9 cellular contexts compared by ENCODE assay signal in the genomic region with DNA sequence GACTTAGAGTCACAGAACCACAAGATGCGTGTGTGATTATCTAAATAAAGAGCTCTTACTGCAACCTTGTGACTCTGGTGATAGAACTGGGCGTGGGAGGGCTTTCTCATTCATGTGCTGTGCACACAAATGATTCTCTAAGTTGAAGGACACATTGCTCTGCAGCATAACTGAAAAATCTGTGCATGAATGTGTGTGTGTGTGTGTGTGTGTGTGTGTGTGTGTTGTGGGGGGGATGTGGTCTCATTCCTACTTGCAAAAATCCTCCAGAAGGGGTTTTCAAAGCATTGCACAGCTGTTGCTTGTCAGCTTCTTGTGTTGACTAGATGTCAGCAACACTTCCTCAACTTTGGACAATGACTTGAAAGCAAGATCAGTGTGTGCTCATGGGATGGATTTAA. TPM values are rescaled to one million over a fixed set of nuclear protein-coding genes. Genes with fewer than 3 reads are reported as not detected.
DNase-seq lines count a peak whose midpoint lies in the region; ATAC-seq and TF ChIP-seq lines count a peak whose summit lies in the region.
"Had no signal": no experiment of that assay in that cellular context is flagged by ENCODE, and none has a peak within 500 bp of the region (broad histone marks: within the 10 kb centered on the region; RNA-seq: fewer than 3 reads in every experiment).

No MANE protein-coding gene starts in this region.

- peaks cover 5 to 73% (median 45%) of the 10 kb centered on the region in 3 donors for H3K4me1 ChIP-seq in esophagus squamous epithelium

- no peak overlapping the region for H3K27ac Mint-ChIP-seq in activated CD8-positive, alpha-beta T cell treated with anti-CD3 and anti-CD28 coated beads for 36 hours
- no peak overlapping the region for H3K27ac Mint-ChIP-seq in activated CD8-positive, alpha-beta T cell treated with anti-CD3 and anti-CD28 coated beads, Interleukin-2, amount 10 ng/mL, durations not matched to agents 7 days and 5 days
- peak overlapping the region; percentile 53 for H3K27ac Mint-ChIP-seq in stimulated activated naive B cell treated with anti-CD40 and anti-IgM and Interleukin-4, amounts not matched to agents 10 μg/mL and 1 μg/mL and 100 μg/mL, for 72 hours

- H3K4me3 Mint-ChIP-seq in activated CD8-positive, alpha-beta T cell treated with anti-CD3 and anti-CD28 coated beads for 36 hours, result no peak overlapping the region
- H3K4me3 Mint-ChIP-seq in activated CD8-positive, alpha-beta T cell treated with anti-CD3 and anti-CD28 coated beads, Interleukin-2, amount 10 ng/mL, durations not matched to agents 7 days and 5 days, result no peak overlapping the region
- H3K4me3 Mint-ChIP-seq in stimulated activated naive B cell treated with anti-CD40 and anti-IgM and Interleukin-4, amounts not matched to agents 10 μg/mL and 1 μg/mL and 100 μg/mL, for 72 hours, result peak overlapping the region; percentile 17 to 23

- H3K27me3 Mint-ChIP-seq in activated CD8-positive, alpha-beta T cell treated with anti-CD3 and anti-CD28 coated beads for 36 hours, result no peaks in the 10 kb centered on the region
- no peaks in the 10 kb centered on the region for H3K27me3 Mint-ChIP-seq in activated CD8-positive, alpha-beta T cell treated with anti-CD3 and anti-CD28 coated beads, Interleukin-2, amount 10 ng/mL, durations not matched to agents 7 days and 5 days (ENCODE audit: low read depth)
- H3K27me3 Mint-ChIP-seq in stimulated activated naive B cell treated with anti-CD40 and anti-IgM and Interleukin-4, amounts not matched to agents 10 μg/mL and 1 μg/mL and 100 μg/mL, for 72 hours, result no peaks in the 10 kb centered on the region

- TF ChIP-seq CTCF in activated CD8-positive, alpha-beta T cell treated with anti-CD3 and anti-CD28 coated beads for 36 hours (IDR thresholded peaks at IDR 0.05), result no peak
- no peak for TF ChIP-seq CTCF in esophagus squamous epithelium (IDR thresholded peaks at IDR 0.05)

- 55 to 76% methylated on average over 2 of the region's 2 CpGs for WGBS in esophagus squamous epithelium, 2 donors

- peak; percentile 29 for ATAC-seq in activated CD8-positive, alpha-beta T cell treated with anti-CD3 and anti-CD28 coated beads for 36 hours
- ATAC-seq in activated CD8-positive, alpha-beta T cell treated with anti-CD3 and anti-CD28 coated beads, Interleukin-2, amount 10 ng/mL, durations not matched to agents 7 days and 5 days, result no peak
- ATAC-seq in stimulated activated naive B cell treated with anti-CD40 and anti-IgM and Interleukin-4, amounts not matched to agents 10 μg/mL and 1 μg/mL and 100 μg/mL, for 72 hours (replicated peaks), result peak in 1 of 2 donors; percentile 11

- H3K27ac ChIP-seq in esophagus squamous epithelium, result peak overlapping the region in 3 of 4 donors; percentile 5 to 28 (median 11)

- H3K36me3 Mint-ChIP-seq in activated CD8-positive, alpha-beta T cell treated with anti-CD3 and anti-CD28 coated beads for 36 hours (ENCODE audit: low read depth), result peaks cover 5% of the 10 kb centered on the region
- H3K36me3 Mint-ChIP-seq in activated CD8-positive, alpha-beta T cell treated with anti-CD3 and anti-CD28 coated beads, Interleukin-2, amount 10 ng/mL, durations not matched to agents 7 days and 5 days (ENCODE audit: low read depth), result no peaks in the 10 kb centered on the region
- H3K36me3 Mint-ChIP-seq in stimulated activated naive B cell treated with anti-CD40 and anti-IgM and Interleukin-4, amounts not matched to agents 10 μg/mL and 1 μg/mL and 100 μg/mL, for 72 hours, result peaks cover 3 to 20% of the 10 kb centered on the region in 2 donors

- POLR2A ChIA-PET in activated CD8-positive, alpha-beta T cell treated with anti-CD3 and anti-CD28 coated beads for 36 hours (lab: Charles Lee), result interaction anchor here (0.6 to 1.2 kb wide), 2 partner anchors 14 to 103 kb away, joined by 3 read pairs; no protein-coding TSS in a partner anchor
- POLR2A ChIA-PET in activated CD8-positive, alpha-beta T cell treated with anti-CD3 and anti-CD28 coated beads, Interleukin-2, amount 10 ng/mL, durations not matched to agents 7 days and 5 days (lab: Charles Lee), result interaction anchor here (0.7 to 1.1 kb wide), 2 partner anchors 62 to 221 kb away, joined by 3 read pairs; no protein-coding TSS in a partner anchor

- H3K4me3 ChIP-seq in Jurkat, Clone E6-1 (ENCODE audit: low read length), result no peak overlapping the region
- no peak overlapping the region for H3K4me3 ChIP-seq in esophagus squamous epithelium

- H3K4me1 Mint-ChIP-seq in activated CD8-positive, alpha-beta T cell treated with anti-CD3 and anti-CD28 coated beads for 36 hours (ENCODE audit: low read depth), result peaks cover 63% of the 10 kb centered on the region
- peaks cover 31% of the 10 kb centered on the region for H3K4me1 Mint-ChIP-seq in activated CD8-positive, alpha-beta T cell treated with anti-CD3 and anti-CD28 coated beads, Interleukin-2, amount 10 ng/mL, durations not matched to agents 7 days and 5 days (ENCODE audit: low read depth)
- peaks cover 71 to 83% of the 10 kb centered on the region in 2 donors for H3K4me1 Mint-ChIP-seq in stimulated activated naive B cell treated with anti-CD40 and anti-IgM and Interleukin-4, amounts not matched to agents 10 μg/mL and 1 μg/mL and 100 μg/mL, for 72 hours

- H3K9me3 Mint-ChIP-seq in activated CD8-positive, alpha-beta T cell treated with anti-CD3 and anti-CD28 coated beads for 36 hours, result no peaks in the 10 kb centered on the region
- H3K9me3 Mint-ChIP-seq in activated CD8-positive, alpha-beta T cell treated with anti-CD3 and anti-CD28 coated beads, Interleukin-2, amount 10 ng/mL, durations not matched to agents 7 days and 5 days (ENCODE audit: insufficient read depth), result no peaks in the 10 kb centered on the region
- H3K9me3 Mint-ChIP-seq in stimulated activated naive B cell treated with anti-CD40 and anti-IgM and Interleukin-4, amounts not matched to agents 10 μg/mL and 1 μg/mL and 100 μg/mL, for 72 hours, result no peaks in the 10 kb centered on the region

- peak; percentile 48 for DNase-seq in activated CD8-positive, alpha-beta T cell treated with anti-CD3 and anti-CD28 coated beads for 36 hours
- no peak for DNase-seq in activated CD8-positive, alpha-beta T cell treated with anti-CD3 and anti-CD28 coated beads, Interleukin-2, amount 10 ng/mL, durations not matched to agents 7 days and 5 days
- peak; percentile 52 for DNase-seq in Jurkat, Clone E6-1 (ENCODE audit: low read depth, low spot score)
- no peak for DNase-seq in esophagus squamous epithelium (lab: John Stamatoyannopoulos, UW)
- no peak for DNase-seq in stimulated activated naive B cell treated with anti-CD40 and anti-IgM and Interleukin-4, amounts not matched to agents 10 μg/mL and 1 μg/mL and 100 μg/mL, for 72 hours
- no peak for DNase-seq in activated T-cell treated with anti-CD3 and anti-CD28 coated beads, Interleukin-2, amount 50 U/mL, for 1 hour
- DNase-seq in SW 1271 (lab: John Stamatoyannopoulos, UW), result no peak
- DNase-seq in 8988T, result no peak
- DNase-seq: NCI-H1694 had no signal

- H3K9me3 ChIP-seq in esophagus squamous epithelium, result no peaks in the 10 kb centered on the region

- intact Hi-C loops in activated CD8-positive, alpha-beta T cell treated with anti-CD3 and anti-CD28 coated beads for 36 hours (cut with micrococcal nuclease), result no loop called here
- intact Hi-C loops in esophagus squamous epithelium (cut with DNase I), result no loop called here

- no peak for TF ChIP-seq POLR2A in esophagus squamous epithelium (IDR thresholded peaks at IDR 0.05)

- no peaks in the 10 kb centered on the region for H3K36me3 ChIP-seq in esophagus squamous epithelium

- H3K27me3 ChIP-seq in esophagus squamous epithelium, result no peaks in the 10 kb centered on the region

- CTCF ChIA-PET in activated CD8-positive, alpha-beta T cell treated with anti-CD3 and anti-CD28 coated beads for 36 hours (lab: Charles Lee), result interaction anchor here (1.8 kb wide), 1 partner anchor 24 kb away, joined by 9 read pairs; no protein-coding TSS in a partner anchor
- CTCF ChIA-PET in activated CD8-positive, alpha-beta T cell treated with anti-CD3 and anti-CD28 coated beads, Interleukin-2, amount 10 ng/mL, durations not matched to agents 7 days and 5 days (lab: Charles Lee), result interaction anchor here (1.1 kb wide), 1 partner anchor 23 kb away, joined by 3 read pairs; no protein-coding TSS in a partner anchor

RNA-seq across cellular contexts. Expression of gene LRCH1, which starts 22.4 kb away (rescaled TPM):
- 10 to 100 TPM; 15.5 to 17.1 TPM for total RNA-seq in activated CD8-positive, alpha-beta T cell treated with anti-CD3 and anti-CD28 coated beads for 36 hours
- total RNA-seq in activated CD8-positive, alpha-beta T cell treated with anti-CD3 and anti-CD28 coated beads, Interleukin-2, amount 10 ng/mL, durations not matched to agents 7 days and 5 days, result 10 to 100 TPM; 15.3 to 18.0 TPM
- 11.3 TPM for polyA plus RNA-seq in Jurkat, Clone E6-1 (2012; ENCODE audit: insufficient read depth, insufficient read length)
- total RNA-seq in esophagus squamous epithelium, result 10 to 100 TPM in 1 of 4 donors, 1 to 10 TPM in 3; 5.0 to 20.4 (median 7.4) TPM

Comparison
In these comparisons a context has a peak if more than half of its experiments do, and no peak if none do; other contexts are left out.
1. DNase-seq: peak in activated CD8-positive, alpha-beta T cell treated with anti-CD3 and anti-CD28 coated beads for 36 hours (single experiment) and Jurkat, Clone E6-1 (single experiment); none in activated CD8-positive, alpha-beta T cell treated with anti-CD3 and anti-CD28 coated beads, Interleukin-2, amount 10 ng/mL, durations not matched to agents 7 days and 5 days (single experiment), esophagus squamous epithelium (single experiment), stimulated activated naive B cell treated with anti-CD40 and anti-IgM and Interleukin-4, amounts not matched to agents 10 μg/mL and 1 μg/mL and 100 μg/mL, for 72 hours (single experiment), activated T-cell treated with anti-CD3 and anti-CD28 coated beads, Interleukin-2, amount 50 U/mL, for 1 hour (single experiment), SW 1271 (0 of 2) and 8988T (single experiment).
2. H3K4me3 Mint-ChIP-seq: peak in stimulated activated naive B cell treated with anti-CD40 and anti-IgM and Interleukin-4, amounts not matched to agents 10 μg/mL and 1 μg/mL and 100 μg/mL, for 72 hours (2 of 2); none in activated CD8-positive, alpha-beta T cell treated with anti-CD3 and anti-CD28 coated beads for 36 hours (single experiment) and activated CD8-positive, alpha-beta T cell treated with anti-CD3 and anti-CD28 coated beads, Interleukin-2, amount 10 ng/mL, durations not matched to agents 7 days and 5 days (single experiment).